ENCODE assay signal across 8 cellular contexts in genomic region chr1:19430121-19431068, GRCh38. TPM values are rescaled to one million over a fixed set of nuclear protein-coding genes. Genes with fewer than 3 reads are reported as not detected.
DNase-seq lines count a peak whose midpoint lies in the region; ATAC-seq, FAIRE-seq and TF ChIP-seq lines count a peak whose summit lies in the region.

No MANE protein-coding gene starts in this region.

- H4K20me1 ChIP-seq in K562 (replicated peaks; ENCODE audit: control insufficient read depth, insufficient read depth, low read length): peaks cover 42% of the 10 kb centered on the region

- 76% methylated on average over 16 of the region's 16 CpGs for WGBS in K562 (ENCODE audit: insufficient coverage, low coverage, missing lambda C conversion rate)
- WGBS in urinary bladder: 64% methylated on average over 16 of the region's 16 CpGs

- peak overlapping the region; percentile 20 for H3K4me3 Mint-ChIP-seq in activated T-cell treated with anti-CD3 and anti-CD28 coated beads, Interleukin-2, amount 50 U/mL, for 4 hours

- in situ Hi-C loops in K562 (cut with MboI): no loop called here

- no peak for ATAC-seq in activated T-cell treated with anti-CD3 and anti-CD28 coated beads, Interleukin-2, amount 50 U/mL, for 4 hours
- ATAC-seq in K562 (no peak), left lung (peak; percentile 83)

- DNase-seq in activated T-cell treated with anti-CD3 and anti-CD28 coated beads, Interleukin-2, amount 50 U/mL, for 4 hours: no peak
- no peak for DNase-seq in activated T-cell treated with anti-CD3 and anti-CD28 coated beads, Interleukin-2, amount 50 U/mL, for 48 hours
- DNase-seq in K562 (ENCODE audit: extremely low read depth in 1 of 4, low spot score in 3 of 4) (no peak), left lung (no peak), GM10248 (ENCODE audit: extremely low spot score) (no peak), NCI-H82 (lab: John Stamatoyannopoulos, UW) (no peak), SHP77 treated with DMSO at 0.1 percent for 48 hours (lab: John Stamatoyannopoulos, UW) (no peak)

- no TSS peak for BruUV-seq in K562 (replicated peaks; lab: Mats Ljungman, UMichigan)

- H3K27me3 Mint-ChIP-seq in activated T-cell treated with anti-CD3 and anti-CD28 coated beads, Interleukin-2, amount 50 U/mL, for 4 hours (ENCODE audit: low read depth): no peaks in the 10 kb centered on the region

- H3K27me3 ChIP-seq in K562 (ENCODE audit: control insufficient read depth in 2 of 2, insufficient read depth in 2 of 2, low read length in 2 of 2): no peaks in the 10 kb centered on the region
- H3K27me3 ChIP-seq in left lung: no peaks in the 10 kb centered on the region

- CTCF ChIA-PET in K562 (lab: Yijun Ruan, JAX; ENCODE audit: low intra/inter-chr PET ratio) (no interaction called here), GM10248 (lab: Yijun Ruan, JAX) (interaction anchor here (1.0 kb wide), 1 partner anchor 224 kb away, joined by 3 read pairs; no protein-coding TSS in a partner anchor)

- H3K4me3 ChIP-seq in K562 (no peak overlapping the region), left lung (no peak overlapping the region), urinary bladder (ENCODE audit: low read depth, low read length) (no peak overlapping the region)

- H3K79me2 ChIP-seq in K562 (ENCODE audit: control insufficient read depth, insufficient read depth, low read length): peaks cover 84% of the 10 kb centered on the region

- intact Hi-C loops in K562 (cut with micrococcal nuclease): no loop called here
- intact Hi-C loops in left lung (cut with DNase I): no loop called here

- no peak for TF ChIP-seq CTCF in K562 (IDR thresholded peaks at IDR 0.05 in 2 of 3, conservative IDR thresholded peaks at IDR 0.05 in 1 of 3; ENCODE audit: insufficient read depth in 2 of 3, low read depth in 1 of 3, low read length in 3 of 3)
- no peak for TF ChIP-seq CTCF in left lung (IDR thresholded peaks at IDR 0.05)
- no peak for TF ChIP-seq CTCF in GM10248 (IDR thresholded peaks at IDR 0.05; ENCODE audit: control extremely low read depth, extremely low read depth, low read depth, missing control alignments)

- peaks cover 7% of the 10 kb centered on the region for H3K36me3 Mint-ChIP-seq in activated T-cell treated with anti-CD3 and anti-CD28 coated beads, Interleukin-2, amount 50 U/mL, for 4 hours (ENCODE audit: insufficient read depth)

- POLR2A ChIA-PET in K562 (lab: Yijun Ruan, JAX): interaction anchor here (0.7 to 0.8 kb wide), 3 partner anchors 13 to 31 kb away, joined by 3 read pairs; no protein-coding TSS in a partner anchor
- POLR2A ChIA-PET in GM10248 (lab: Yijun Ruan, JAX): no interaction called here

- H3K9me3 Mint-ChIP-seq in activated T-cell treated with anti-CD3 and anti-CD28 coated beads, Interleukin-2, amount 50 U/mL, for 4 hours: no peaks in the 10 kb centered on the region

- H3K4me1 ChIP-seq in K562 (replicated peaks in 1 of 2; ENCODE audit: control insufficient read depth in 2 of 2, insufficient read depth in 2 of 2, low read length in 2 of 2): peaks cover 3 to 4% of the 10 kb centered on the region in 2 experiments; a peak in 3 of 5 replicates
- H3K4me1 ChIP-seq in left lung: peaks cover 46 to 90% of the 10 kb centered on the region in 2 donors
- H3K4me1 ChIP-seq in urinary bladder (ENCODE audit: insufficient read depth): peaks cover 1% of the 10 kb centered on the region

- no peak overlapping the region for H2AFZ ChIP-seq in K562 (ENCODE audit: low read depth, low read length)

- H3K27ac ChIP-seq in K562 (ENCODE audit: extremely low read depth, low read depth, low read length): no peak overlapping the region
- H3K27ac ChIP-seq in left lung: peak overlapping the region; percentile 65 to 70
- peak overlapping the region; percentile 51 for H3K27ac ChIP-seq in urinary bladder (ENCODE audit: low read depth)

- peaks cover 6% of the 10 kb centered on the region for H3K9me1 ChIP-seq in K562 (ENCODE audit: control insufficient read depth, insufficient read depth, low read length)

- no peak for TF ChIP-seq POLR2A in K562 (conservative IDR thresholded peaks at IDR 0.05)

- no peak for TF ChIP-seq RAD21 in K562 (CRISPR knock-in tag; conservative IDR thresholded peaks at IDR 0.05 in 1 of 2, IDR thresholded peaks at IDR 0.05 in 1 of 2)

- TF ChIP-seq EP300 in K562 (IDR thresholded peaks at IDR 0.05; ENCODE audit: low read length): no peak

- no peak overlapping the region; a peak in 1 of 4 replicates for H3K9ac ChIP-seq in K562 (ENCODE audit: insufficient read depth in 1 of 2, low read depth in 2 of 2, low read length in 2 of 2)

- no peak overlapping the region for H3K4me2 ChIP-seq in K562 (ENCODE audit: insufficient read depth, low read length)

- H3K4me1 Mint-ChIP-seq in activated T-cell treated with anti-CD3 and anti-CD28 coated beads, Interleukin-2, amount 50 U/mL, for 4 hours (ENCODE audit: low read depth): peaks cover 85% of the 10 kb centered on the region

- no peak for FAIRE-seq in K562 (lab: Jason Lieb, UNC)

- no peaks in the 10 kb centered on the region for H3K9me3 ChIP-seq in K562 (replicated peaks; ENCODE audit: control insufficient read depth, insufficient read depth, low read depth, low read length)
- H3K9me3 ChIP-seq in left lung: no peaks in the 10 kb centered on the region

- H3K36me3 ChIP-seq in K562 (ENCODE audit: control insufficient read depth, insufficient read depth, low read length): peaks cover 10% of the 10 kb centered on the region; the same call in 1 of the 3 replicates
- H3K36me3 ChIP-seq in left lung: peaks cover 0 to 12% of the 10 kb centered on the region in 2 donors
- no peaks in the 10 kb centered on the region for H3K36me3 ChIP-seq in urinary bladder (ENCODE audit: insufficient read depth)

TF ChIP-seq in K562, 482 proteins besides CTCF, POLR2A, EP300 and RAD21 (continues in another document):
- no peak for TF ChIP-seq RHOXF2B (CRISPR knock-in tag; conservative IDR thresholded peaks at IDR 0.05)
- TF ChIP-seq PTBP1 (IDR thresholded peaks at IDR 0.05; ENCODE audit: low read depth, low read length): no peak
- no peak for TF ChIP-seq THRA (IDR thresholded peaks at IDR 0.05)
- TF ChIP-seq NCOA2 (IDR thresholded peaks at IDR 0.05; ENCODE audit: partially characterized antibody in 2 of 2): no peak
- TF ChIP-seq NELFE (IDR thresholded peaks at IDR 0.05; ENCODE audit: insufficient read depth, insufficient read length): no peak
- TF ChIP-seq, protein P1, sequence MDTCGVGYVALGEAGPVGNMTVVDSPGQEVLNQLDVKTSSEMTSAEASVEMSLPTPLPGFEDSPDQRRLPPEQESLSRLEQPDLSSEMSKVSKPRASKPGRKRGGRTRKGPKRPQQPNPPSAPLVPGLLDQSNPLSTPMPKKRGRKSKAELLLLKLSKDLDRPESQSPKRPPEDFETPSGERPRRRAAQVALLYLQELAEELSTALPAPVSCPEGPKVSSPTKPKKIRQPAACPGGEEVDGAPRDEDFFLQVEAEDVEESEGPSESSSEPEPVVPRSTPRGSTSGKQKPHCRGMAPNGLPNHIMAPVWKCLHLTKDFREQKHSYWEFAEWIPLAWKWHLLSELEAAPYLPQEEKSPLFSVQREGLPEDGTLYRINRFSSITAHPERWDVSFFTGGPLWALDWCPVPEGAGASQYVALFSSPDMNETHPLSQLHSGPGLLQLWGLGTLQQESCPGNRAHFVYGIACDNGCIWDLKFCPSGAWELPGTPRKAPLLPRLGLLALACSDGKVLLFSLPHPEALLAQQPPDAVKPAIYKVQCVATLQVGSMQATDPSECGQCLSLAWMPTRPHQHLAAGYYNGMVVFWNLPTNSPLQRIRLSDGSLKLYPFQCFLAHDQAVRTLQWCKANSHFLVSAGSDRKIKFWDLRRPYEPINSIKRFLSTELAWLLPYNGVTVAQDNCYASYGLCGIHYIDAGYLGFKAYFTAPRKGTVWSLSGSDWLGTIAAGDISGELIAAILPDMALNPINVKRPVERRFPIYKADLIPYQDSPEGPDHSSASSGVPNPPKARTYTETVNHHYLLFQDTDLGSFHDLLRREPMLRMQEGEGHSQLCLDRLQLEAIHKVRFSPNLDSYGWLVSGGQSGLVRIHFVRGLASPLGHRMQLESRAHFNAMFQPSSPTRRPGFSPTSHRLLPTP (IDR thresholded peaks at IDR 0.05; ENCODE audit: borderline replicate concordance, extremely low read depth, insufficient read length): no peak
- no peak for TF ChIP-seq ELF1 (tag; IDR thresholded peaks at IDR 0.05)
- TF ChIP-seq XRCC3 (IDR thresholded peaks at IDR 0.05): no peak
- TF ChIP-seq NFIC (IDR thresholded peaks at IDR 0.05): no peak
- TF ChIP-seq FOSL1 (tag; conservative IDR thresholded peaks at IDR 0.05): peak; percentile 74

RNA-seq across cellular contexts. Expression of gene CAPZB, which starts 54.9 kb away (rescaled TPM):
- 100 to 1,000 TPM; 262 to 285 (median 264) TPM for total RNA-seq in activated T-cell treated with anti-CD3 and anti-CD28 coated beads, Interleukin-2, amount 50 U/mL, for 4 hours
- 58.6 and 64.0 TPM in 2 replicates for total RNA-seq in K562 (2011; cell fraction: chromatin; rRNA removed; ENCODE audit: low replicate concordance)
- total RNA-seq in K562 (2011; cell fraction: nucleolus; rRNA removed): 43.2 and 43.8 TPM in 2 replicates
- total RNA-seq in K562 (2011; cell fraction: nucleoplasm; rRNA removed): 40.0 and 41.2 TPM in 2 replicates
- total RNA-seq in K562 (2014; rRNA removed) (57.6 and 83.6 TPM in 2 replicates), K562 (2014; rRNA removed; fragmentation: Illumina TruSeq; extraction: Trizol) (131 and 133 TPM in 2 replicates), K562 (2015; rRNA removed; fragmentation: Illumina TruSeq; extraction: Trizol) (147 and 148 TPM in 2 replicates), K562 (2021) (237 and 241 TPM in 2 replicates), left lung (100 to 1,000 TPM; 293 to 327 TPM), urinary bladder (77.1 TPM)
- polyA plus RNA-seq in K562 (2011; rRNA removed) (119 and 122 TPM in 2 replicates), K562 (2014; fragmentation: Illumina TruSeq; extraction: Trizol) (259 and 297 TPM in 2 replicates), K562 (2014; fragmentation: Nextera tagmentation; extraction: Ambion mirVana) (100 to 1,000 TPM in 1 of 2 experiments, 10 to 100 TPM in 1; 70.0 to 115 TPM), K562 (2014; rRNA removed) (125 and 134 TPM in 2 replicates), urinary bladder (372 TPM)
- polyA plus RNA-seq in K562 (2011; cell fraction: cytosol; rRNA removed): 110 and 143 TPM in 2 replicates
- 38.1 and 62.3 TPM in 2 replicates for polyA plus RNA-seq in K562 (2011; cell fraction: nucleus; rRNA removed)
- polyA plus RNA-seq in K562 (2012): 277 and 310 TPM in 2 replicates
- polyA minus RNA-seq in K562 (2011; rRNA and poly(A)+ RNA removed): 103 TPM in 2 replicates
- 60.0 and 82.1 TPM in 2 replicates for polyA minus RNA-seq in K562 (2011; cell fraction: cytosol; rRNA and poly(A)+ RNA removed)
- polyA minus RNA-seq in K562 (2011; cell fraction: nucleus; rRNA and poly(A)+ RNA removed): 10.9 and 20.8 TPM in 2 replicates
